10 cellular contexts compared by ENCODE assay signal in the genomic region with DNA sequence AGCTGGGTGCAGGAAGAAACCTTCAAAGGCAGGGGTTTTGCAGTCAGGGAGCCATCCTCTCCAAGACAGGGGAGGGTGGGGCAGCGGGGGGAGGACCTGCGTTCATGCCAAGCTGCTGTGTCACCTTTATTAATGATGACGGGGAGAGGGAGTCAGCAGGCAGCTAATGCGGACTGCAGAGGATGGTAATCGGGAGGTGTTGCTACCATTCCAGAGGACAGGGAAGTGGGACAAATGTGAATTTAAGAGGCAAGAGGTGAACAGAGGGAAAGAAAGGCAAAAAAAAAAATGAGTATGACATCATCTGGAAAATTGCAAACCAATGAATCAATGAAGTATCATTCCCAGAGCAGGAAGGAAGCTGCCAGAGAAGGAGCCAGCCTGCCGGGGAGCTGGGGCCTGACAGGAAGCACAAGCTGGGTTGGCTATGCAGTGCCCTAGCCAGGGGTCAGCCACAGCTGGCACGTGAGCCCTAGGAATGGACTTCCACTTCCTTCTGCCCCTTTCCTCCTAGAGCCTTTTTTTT. TPM values are rescaled to one million over a fixed set of nuclear protein-coding genes. Genes with fewer than 3 reads are reported as not detected.
A peak's percentile ranks its signal among the peaks of the same experiment; 100 is the strongest.
DNase-seq lines count a peak whose midpoint lies in the region; ATAC-seq and TF ChIP-seq lines count a peak whose summit lies in the region.
"Had no signal": no experiment of that assay in that cellular context is flagged by ENCODE, and none has a peak within 500 bp of the region (broad histone marks: within the 10 kb centered on the region; RNA-seq: fewer than 3 reads in every experiment).

No MANE protein-coding gene starts in this region.

- no peak for TF ChIP-seq CTCF in mucosa of descending colon (IDR thresholded peaks at IDR 0.05)

- H3K4me1 Mint-ChIP-seq in stimulated activated effector memory CD8-positive, alpha-beta T cell treated with anti-CD3 and anti-CD28 coated beads, Interleukin-12 subunit alpha, Interleukin-12 subunit beta, amount 100 ng/mL, for 72 hours = peaks cover 21% of the 10 kb centered on the region
- H3K4me1 Mint-ChIP-seq in T-cell = peaks cover 5 to 14% (median 6%) of the 10 kb centered on the region in 3 donors

- ATAC-seq in left ventricle myocardium superior (peak; percentile 37), mucosa of descending colon (no peak), T-cell (replicated peaks in 1 of 4) (no peak), GM18517 (IDR thresholded peaks at IDR 0.05; ENCODE audit: unreplicated experiment) (no peak)
- ATAC-seq in stimulated activated effector memory CD8-positive, alpha-beta T cell treated with anti-CD3 and anti-CD28 coated beads, Interleukin-12 subunit alpha, Interleukin-12 subunit beta, amount 100 ng/mL, for 72 hours = no peak

- peaks cover 14% of the 10 kb centered on the region for H3K36me3 Mint-ChIP-seq in stimulated activated effector memory CD8-positive, alpha-beta T cell treated with anti-CD3 and anti-CD28 coated beads, Interleukin-12 subunit alpha, Interleukin-12 subunit beta, amount 100 ng/mL, for 72 hours
- H3K36me3 Mint-ChIP-seq in T-cell = peaks cover 48% of the 10 kb centered on the region

- H3K4me3 Mint-ChIP-seq in stimulated activated effector memory CD8-positive, alpha-beta T cell treated with anti-CD3 and anti-CD28 coated beads, Interleukin-12 subunit alpha, Interleukin-12 subunit beta, amount 100 ng/mL, for 72 hours = no peak overlapping the region
- H3K4me3 Mint-ChIP-seq in T-cell = no peak overlapping the region
- H3K4me3 Mint-ChIP-seq: dendritic cell treated with granulocyte-macrophage colony-stimulating factor and Interleukin-4, amounts not matched to agents 40 ng/mL and 50 ng/mL, for 4 days had no signal

- no peaks in the 10 kb centered on the region for H3K36me3 ChIP-seq in mucosa of descending colon (ENCODE audit: low read depth)

- POLR2A ChIA-PET in T-cell (lab: Charles Lee) = interaction anchor here in 1 of 2 donors (0.6 kb wide), 1 partner anchor 11 kb away, joined by 9 read pairs; no protein-coding TSS in a partner anchor

- no peaks in the 10 kb centered on the region for H3K4me1 ChIP-seq in mucosa of descending colon (ENCODE audit: low read depth)

- intact Hi-C loops in left ventricle myocardium superior (cut with micrococcal nuclease) (no loop called here), mucosa of descending colon (cut with DNase I, micrococcal nuclease) (no loop called here)

- peak overlapping the region; percentile 20 for H3K27ac Mint-ChIP-seq in stimulated activated effector memory CD8-positive, alpha-beta T cell treated with anti-CD3 and anti-CD28 coated beads, Interleukin-12 subunit alpha, Interleukin-12 subunit beta, amount 100 ng/mL, for 72 hours
- no peak overlapping the region for H3K27ac Mint-ChIP-seq in T-cell
- H3K27ac Mint-ChIP-seq: dendritic cell treated with granulocyte-macrophage colony-stimulating factor and Interleukin-4, amounts not matched to agents 40 ng/mL and 50 ng/mL, for 4 days had no signal

- no peak overlapping the region for H3K4me3 ChIP-seq in mucosa of descending colon

- no peaks in the 10 kb centered on the region for H3K9me3 ChIP-seq in mucosa of descending colon

- H3K27me3 Mint-ChIP-seq in T-cell = no peaks in the 10 kb centered on the region
- H3K27me3 Mint-ChIP-seq: dendritic cell treated with granulocyte-macrophage colony-stimulating factor and Interleukin-4, amounts not matched to agents 40 ng/mL and 50 ng/mL, for 4 days had no signal

- no peaks in the 10 kb centered on the region for H3K9me3 Mint-ChIP-seq in stimulated activated effector memory CD8-positive, alpha-beta T cell treated with anti-CD3 and anti-CD28 coated beads, Interleukin-12 subunit alpha, Interleukin-12 subunit beta, amount 100 ng/mL, for 72 hours
- no peaks in the 10 kb centered on the region for H3K9me3 Mint-ChIP-seq in T-cell
- H3K9me3 Mint-ChIP-seq: dendritic cell treated with granulocyte-macrophage colony-stimulating factor and Interleukin-4, amounts not matched to agents 40 ng/mL and 50 ng/mL, for 4 days had no signal

- peak; percentile 94 for DNase-seq in HCEC 1CT
- DNase-seq in UCSD-AML1 (lab: John Stamatoyannopoulos, UW; ENCODE audit: unreplicated experiment) = peak; percentile 63
- peak; percentile 52 for DNase-seq in left ventricle myocardium superior
- DNase-seq in stimulated activated effector memory CD8-positive, alpha-beta T cell treated with anti-CD3 and anti-CD28 coated beads, Interleukin-12 subunit alpha, Interleukin-12 subunit beta, amount 100 ng/mL, for 72 hours (ENCODE audit: low spot score in 2 of 2) = no peak
- no peak for DNase-seq in mucosa of descending colon
- no peak for DNase-seq in activated T-cell treated with anti-CD3 and anti-CD28 coated beads for 4 hours
- no peak for DNase-seq in T-cell
- DNase-seq: H7 had no signal

- CTCF ChIA-PET in T-cell (lab: Charles Lee) = interaction anchor here in 1 of 2 donors (0.5 kb wide), 1 partner anchor 1752 kb away, joined by 4 read pairs; no protein-coding TSS in a partner anchor

RNA-seq across cellular contexts. Expression of gene INSYN2B, which starts 9.3 kb away (rescaled TPM):
- 0.50 TPM for total RNA-seq in left ventricle myocardium superior
- under 1 TPM in 1 of 3 donors, not detected in 2; 0.16 TPM for total RNA-seq in mucosa of descending colon
- total RNA-seq in T-cell = not detected
- total RNA-seq: H7 had no signal

Comparison
In these comparisons a context has a peak if more than half of its experiments do, and no peak if none do; other contexts are left out.
1. DNase-seq: peak in HCEC 1CT (single experiment), UCSD-AML1 (single experiment) and left ventricle myocardium superior (single experiment); none in stimulated activated effector memory CD8-positive, alpha-beta T cell treated with anti-CD3 and anti-CD28 coated beads, Interleukin-12 subunit alpha, Interleukin-12 subunit beta, amount 100 ng/mL, for 72 hours (0 of 2), mucosa of descending colon (0 of 3), activated T-cell treated with anti-CD3 and anti-CD28 coated beads for 4 hours (single experiment) and T-cell (0 of 34).